In genomic region chr1:184449916-184450315, GRCh38 we compare ENCODE assay signal across 24 cellular contexts.
"Had no signal": no experiment of that assay in that cellular context is flagged by ENCODE, and none has a peak within 500 bp of the region (broad histone marks: within the 10 kb centered on the region; RNA-seq: fewer than 3 reads in every experiment).

No MANE protein-coding gene starts in this region.

- H3K9me3 ChIP-seq: ascending aorta, body of pancreas, MG63, Peyer's patch had no signal

- H3K27me3 ChIP-seq: ascending aorta, body of pancreas, MG63, Peyer's patch had no signal

- H3K36me3 ChIP-seq: ascending aorta, MG63, Peyer's patch had no signal

- H3K4me3 ChIP-seq: ascending aorta, body of pancreas, MG63, Peyer's patch had no signal

- H3K9ac ChIP-seq: KMS-11 had no signal

- ATAC-seq: activated CD8-positive, alpha-beta memory T cell treated with anti-CD3 and anti-CD28 coated beads, Interleukin-2, amount 10 ng/mL, durations not matched to agents 7 days and 5 days; activated naive CD4-positive, alpha-beta T cell treated with anti-CD3 and anti-CD28 coated beads, Interleukin-2, amount 50 U/mL, for 72 hours; activated naive CD8-positive, alpha-beta T cell treated with anti-CD3 and anti-CD28 coated beads, Interleukin-2, amount 50 U/mL, for 24 hours; body of pancreas had no signal

- H3K27ac ChIP-seq: ascending aorta, body of pancreas, KMS-11, Peyer's patch had no signal

- H3K4me1 ChIP-seq: ascending aorta, body of pancreas had no signal

- DNase-seq: activated CD4-positive, alpha-beta T cell treated with anti-CD3 and anti-CD28 coated beads for 48 hours; activated CD4-positive, alpha-beta T cell treated with anti-CD3 and anti-CD28 coated beads, Interleukin-2, amount 50 U/mL, for 4 hours; activated CD4-positive, CD25-positive, alpha-beta regulatory T cell treated with anti-CD3 and anti-CD28 coated beads, Interleukin-2, amount 50 U/mL, for 72 hours; activated CD8-positive, alpha-beta memory T cell treated with anti-CD3 and anti-CD28 coated beads, Interleukin-2, amount 10 ng/mL, durations not matched to agents 7 days and 5 days; activated effector memory CD4-positive, alpha-beta T cell treated with anti-CD3 and anti-CD28 coated beads, Interleukin-2, amount 50 U/mL, for 16 hours; activated naive CD4-positive, alpha-beta T cell treated with Interleukin-2 at 50 U/mL for 16 hours; activated naive CD8-positive, alpha-beta T cell treated with anti-CD3 and anti-CD28 coated beads, Interleukin-2, amount 50 U/mL, for 24 hours; activated T-cell treated with anti-CD3 and anti-CD28 coated beads, Interleukin-2, amount 50 U/mL, for 24 hours; amniotic stem cell; body of pancreas; MG63; NCI-H1105; NCI-H1436; NCI-H1694 treated with DMSO at 0.1 percent for 48 hours; NCI-H2029 treated with DMSO at 0.1 percent for 48 hours; NCI-H345; NCI-H510A; NCI-H526 treated with DMSO at 0.1 percent for 48 hours; NK-92 treated with Interleukin-12 subunit alpha and Interleukin-12 subunit beta, amount 100 ng/mL, for 24 hours; Peyer's patch; SHP77 treated with DMSO at 0.1 percent for 48 hours had no signal

- H3K4me2 ChIP-seq: KMS-11 had no signal
